Comparison of ENCODE assay signal across 8 cellular contexts in genomic region chr17:28950752-28951427, GRCh38. TPM values are rescaled to one million over a fixed set of nuclear protein-coding genes. Genes with fewer than 3 reads are reported as not detected.
DNase-seq lines count a peak whose midpoint lies in the region; ATAC-seq and TF ChIP-seq lines count a peak whose summit lies in the region.

No MANE protein-coding gene starts in this region.

- peak overlapping the region; percentile 81 for H3K9ac ChIP-seq in HUES48 (ENCODE audit: low read depth, low read length)

- H3K4me1 Mint-ChIP-seq in CD4-positive, alpha-beta T cell (ENCODE audit: low read depth), result peaks cover 25% of the 10 kb centered on the region

- peak in 1 of 10 experiments; percentile 5 for DNase-seq in CD4-positive, alpha-beta T cell
- DNase-seq in caudate nucleus (lab: John Stamatoyannopoulos, UW) (peak in 5 of 61 donors; percentile 12 to 85 (median 62)), T-helper 9 cell (no peak), GM10266 (ENCODE audit: extremely low spot score) (no peak)

- H3K36me3 Mint-ChIP-seq in CD4-positive, alpha-beta T cell (ENCODE audit: low read depth), result peaks cover 36% of the 10 kb centered on the region

- no peaks in the 10 kb centered on the region for H3K9me3 Mint-ChIP-seq in CD4-positive, alpha-beta T cell

- intact Hi-C loops in CD4-positive, alpha-beta T cell (cut with DNase I, micrococcal nuclease), result loop anchor here (2.0 to 10.0 kb wide), 10 partner anchors 34 to 634 kb away; partner anchors contain the start of genes ALDOC (in 1 of the 2), BLTP2 (in 1 of the 2), ERAL1 (in 1 of the 2) and GIT1 (in 1 of the 2)

- H3K4me3 ChIP-seq in HUES48 (ENCODE audit: low read depth, low read length) (peak overlapping the region; percentile 93), muscle layer of duodenum (ENCODE audit: low read depth in 1 of 2, low read length in 2 of 2) (peak overlapping the region; percentile 83 to 92)

- POLR2A ChIA-PET in CD4-positive, alpha-beta T cell (lab: Charles Lee), result interaction anchor here (0.9 to 10.3 kb wide), 42 partner anchors 8 to 667 kb away, joined by 3 to 150 read pairs (median 8); partner anchors contain the start of genes ABHD15, ALDOC, BLTP2 and DHRS13

- CTCF ChIA-PET in CD4-positive, alpha-beta T cell (lab: Charles Lee), result interaction anchor here (1.1 to 5.7 kb wide), 8 partner anchors 21 to 304 kb away, joined by 3 to 56 read pairs (median 7); partner anchors contain the start of genes DHRS13, FLOT2, NEK8 and TLCD1

- peak overlapping the region; percentile 97 for H3K27ac Mint-ChIP-seq in CD4-positive, alpha-beta T cell

- no peak for TF ChIP-seq CTCF in CD4-positive, alpha-beta T cell (IDR thresholded peaks at IDR 0.05)
- TF ChIP-seq CTCF in GM10266 (IDR thresholded peaks at IDR 0.05; ENCODE audit: control insufficient read depth, insufficient read depth, low read depth, missing control alignments), result no peak

- H3K4me3 Mint-ChIP-seq in CD4-positive, alpha-beta T cell, result peak overlapping the region; percentile 96

- H3K36me3 ChIP-seq in HUES48 (ENCODE audit: control insufficient read depth, insufficient read depth, low read length) (peaks cover 23% of the 10 kb centered on the region), muscle layer of duodenum (ENCODE audit: control insufficient read depth in 1 of 2, insufficient read depth in 2 of 2, low read length in 2 of 2) (peaks cover 0 to 11% of the 10 kb centered on the region in 2 donors)

- H3K4me1 ChIP-seq in HUES48 (ENCODE audit: control insufficient read depth, insufficient read depth, low read length) (peaks cover 25% of the 10 kb centered on the region), muscle layer of duodenum (ENCODE audit: control insufficient read depth in 1 of 2, insufficient read depth in 2 of 2, low read length in 2 of 2) (peaks cover 9 to 38% of the 10 kb centered on the region in 2 donors)

- H3K27ac ChIP-seq in CD4-positive, alpha-beta T cell (ENCODE audit: low read depth, low read length), result peak overlapping the region; percentile 90
- peak overlapping the region; percentile 93 for H3K27ac ChIP-seq in HUES48 (ENCODE audit: low read depth, low read length)
- peak overlapping the region; percentile 90 for H3K27ac ChIP-seq in caudate nucleus (ENCODE audit: low read depth, low read length)
- H3K27ac ChIP-seq in muscle layer of duodenum (ENCODE audit: low read length), result peak overlapping the region; percentile 88

- no peak for ATAC-seq in CD4-positive, alpha-beta T cell (ENCODE audit: poor library complexity)
- ATAC-seq in GM18858 (IDR thresholded peaks at IDR 0.05; ENCODE audit: unreplicated experiment) (no peak), GM18519 (IDR thresholded peaks at IDR 0.05; ENCODE audit: low FRiP score, unreplicated experiment) (no peak)

- no peaks in the 10 kb centered on the region for H3K27me3 Mint-ChIP-seq in CD4-positive, alpha-beta T cell

- H3K27me3 ChIP-seq in CD4-positive, alpha-beta T cell (ENCODE audit: control insufficient read depth, insufficient read depth, low read length), result no peaks in the 10 kb centered on the region
- H3K27me3 ChIP-seq in HUES48 (ENCODE audit: control insufficient read depth, insufficient read depth, low read length) (no peaks in the 10 kb centered on the region), muscle layer of duodenum (ENCODE audit: low read depth, low read length) (no peaks in the 10 kb centered on the region)

- H3K9me3 ChIP-seq in CD4-positive, alpha-beta T cell (ENCODE audit: control insufficient read depth, low read length), result no peaks in the 10 kb centered on the region
- H3K9me3 ChIP-seq in HUES48 (ENCODE audit: control insufficient read depth, insufficient read depth, low read length), result no peaks in the 10 kb centered on the region
- H3K9me3 ChIP-seq in muscle layer of duodenum (ENCODE audit: control insufficient read depth in 1 of 2, low read length in 2 of 2), result no peaks in the 10 kb centered on the region

RNA-seq across cellular contexts. Expression of gene PHF12, which starts 0.4 kb away (rescaled TPM):
- total RNA-seq in CD4-positive, alpha-beta T cell, result 100 to 1,000 TPM; 232 to 247 TPM

RNA-seq across cellular contexts. Expression of gene DHRS13, which starts 48.0 kb away (rescaled TPM):
- total RNA-seq in CD4-positive, alpha-beta T cell, result 10 to 100 TPM; 33.5 to 34.3 TPM

RNA-seq across cellular contexts. Expression of gene FLOT2, which starts 53.4 kb away (rescaled TPM):
- total RNA-seq in CD4-positive, alpha-beta T cell, result 10 to 100 TPM; 79.7 to 85.1 TPM

RNA-seq across cellular contexts. Expression of gene SEZ6, which starts 54.9 kb away (rescaled TPM):
- under 1 TPM in 1 of 2 experiments, not detected in 1; 0.31 TPM for total RNA-seq in CD4-positive, alpha-beta T cell
